ENCODE assay signal across 23 cellular contexts in the genomic region with DNA sequence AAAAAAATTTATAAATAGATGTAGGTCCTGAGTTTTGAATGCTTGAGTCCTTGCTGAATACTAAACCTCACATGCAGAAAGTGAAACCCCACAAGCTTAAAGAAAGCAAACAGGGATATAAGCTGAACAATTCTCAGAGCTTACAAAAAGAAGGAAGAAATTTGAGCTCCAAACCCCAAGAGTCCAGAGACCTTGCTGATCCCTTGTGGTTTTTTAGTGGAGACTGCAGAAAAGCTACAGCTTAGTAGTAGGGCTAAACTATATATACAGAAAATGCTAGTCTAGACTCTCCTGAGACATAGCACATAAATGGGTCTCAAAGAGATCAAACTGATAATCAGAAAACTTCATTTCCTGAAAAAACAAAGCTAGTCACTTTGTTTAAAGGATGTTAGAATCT.
"Had no signal": no experiment of that assay in that cellular context is flagged by ENCODE, and none has a peak within 500 bp of the region (broad histone marks: within the 10 kb centered on the region; RNA-seq: fewer than 3 reads in every experiment).

No MANE protein-coding gene starts in this region.

- ATAC-seq: activated T-cell treated with anti-CD3 and anti-CD28 coated beads, Interleukin-2, amount 50 U/mL, for 72 hours had no signal

- H3K4me3 ChIP-seq: MG63 had no signal

- H3K9ac ChIP-seq: SK-N-SH had no signal

- H3K9me2 ChIP-seq: SK-N-SH had no signal

- DNase-seq: activated CD4-positive, alpha-beta memory T cell treated with anti-CD3 and anti-CD28 coated beads for 36 hours; activated CD4-positive, alpha-beta T cell treated with anti-CD3 and anti-CD28 coated beads, Interleukin-2, amount 10 ng/mL, durations not matched to agents 7 days and 5 days; activated CD4-positive, CD25-positive, alpha-beta regulatory T cell; activated CD8-positive, alpha-beta memory T cell treated with anti-CD3 and anti-CD28 coated beads for 24 hours; activated gamma-delta T cell treated with Interleukin-2 at 50 U/mL for 16 hours; activated naive CD4-positive, alpha-beta T cell treated with anti-CD3 and anti-CD28 coated beads, Interleukin-2, amount 10 ng/mL, durations not matched to agents 7 days and 5 days; activated naive CD8-positive, alpha-beta T cell treated with anti-CD3 and anti-CD28 coated beads for 36 hours; activated T-cell treated with anti-CD3 and anti-CD28 coated beads for 4 hours; activated T-cell treated with anti-CD3 and anti-CD28 coated beads, Interleukin-2, amount 50 U/mL, for 72 hours; KG1; MG63; NCI-H1105 treated with DMSO at 0.1 percent for 48 hours; NCI-H1436 treated with DMSO at 0.1 percent for 48 hours; NCI-H187; NCI-H2081 treated with DMSO at 0.1 percent for 48 hours; NCI-H2171; NCI-H2227 treated with DMSO at 0.1 percent for 48 hours; NCI-H510A; NCI-H526 treated with DMSO at 0.1 percent for 48 hours; NCI-H82; SK-N-SH; T-helper 1 cell had no signal

- H3K36me3 ChIP-seq: MG63 had no signal

- H3K27me3 ChIP-seq: MG63 had no signal

- H3K27ac ChIP-seq: VCaP had no signal

- H3K4me2 ChIP-seq: SK-N-SH had no signal
